ENCODE assay signal across 10 cellular contexts in the genomic region with DNA sequence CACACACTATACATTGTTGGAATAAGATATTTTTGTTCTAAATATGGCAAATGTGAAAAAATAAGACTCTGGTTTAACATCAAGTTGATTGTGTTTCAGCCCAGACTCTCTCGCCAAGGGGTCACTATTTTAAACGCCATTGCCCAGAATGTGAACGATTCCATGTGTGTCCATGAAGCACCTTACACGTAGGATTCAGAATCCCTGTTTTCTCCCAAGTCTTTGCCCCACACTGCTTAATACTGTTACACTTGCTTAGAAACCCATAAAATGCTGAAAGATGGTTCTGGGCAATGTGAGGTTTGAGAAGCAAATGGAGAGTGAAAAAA. TPM values are rescaled to one million over a fixed set of nuclear protein-coding genes. Genes with fewer than 3 reads are reported as not detected.
A peak's percentile ranks its signal among the peaks of the same experiment; 100 is the strongest.
DNase-seq lines count a peak whose midpoint lies in the region; ATAC-seq and TF ChIP-seq lines count a peak whose summit lies in the region.
"Had no signal": no experiment of that assay in that cellular context is flagged by ENCODE, and none has a peak within 500 bp of the region (broad histone marks: within the 10 kb centered on the region; RNA-seq: fewer than 3 reads in every experiment).

No MANE protein-coding gene starts in this region.

- H3K9me3 ChIP-seq in GM23248 (ENCODE audit: low read depth) (no peaks in the 10 kb centered on the region), gastroesophageal sphincter (no peaks in the 10 kb centered on the region)

- peak overlapping the region; percentile 64 for H2AFZ ChIP-seq in GM23248

- H3K4me2 ChIP-seq in GM23248 (ENCODE audit: unreplicated experiment): peak overlapping the region; percentile 98

- WGBS in GM23248 (ENCODE audit: low coverage in 1 of 2, low lambda C conversion rate in 2 of 2, missing lambda C conversion rate in 2 of 2), 2 experiments: 49 to 52% methylated on average over 4 of the region's 4 CpGs
- WGBS in gastroesophageal sphincter (ENCODE audit: low coverage in 1 of 2), 2 donors: 19 to 32% methylated on average over 4 of the region's 4 CpGs

- H3K27ac ChIP-seq in GM23248: peak overlapping the region; percentile 94
- H3K27ac ChIP-seq in gastroesophageal sphincter: peak overlapping the region in 1 of 4 donors; percentile 72
- H3K27ac ChIP-seq in rectal smooth muscle tissue (ENCODE audit: low read depth, low read length): no peak overlapping the region

- peak overlapping the region; percentile 77 for H3K4me3 Mint-ChIP-seq in activated CD4-positive, alpha-beta memory T cell treated with anti-CD3 and anti-CD28 coated beads for 36 hours

- no peaks in the 10 kb centered on the region for H3K27me3 Mint-ChIP-seq in activated CD4-positive, alpha-beta memory T cell treated with anti-CD3 and anti-CD28 coated beads for 36 hours

- H3K9ac ChIP-seq in GM23248 (peak overlapping the region; percentile 75), rectal smooth muscle tissue (ENCODE audit: low read length) (no peak overlapping the region)

- no peaks in the 10 kb centered on the region for H3K9me2 ChIP-seq in GM23248 (ENCODE audit: insufficient read depth)

- TF ChIP-seq CTCF in gastroesophageal sphincter (IDR thresholded peaks at IDR 0.05): no peak

- H3K4me3 ChIP-seq in GM23248 (peak overlapping the region; percentile 91), gastroesophageal sphincter (peak overlapping the region; percentile 19 to 56), rectal smooth muscle tissue (ENCODE audit: low read length) (peak overlapping the region; percentile 43)

- H3K9me3 Mint-ChIP-seq in activated CD4-positive, alpha-beta memory T cell treated with anti-CD3 and anti-CD28 coated beads for 36 hours: no peaks in the 10 kb centered on the region

- no peak for ATAC-seq in gastroesophageal sphincter

- peaks cover 54% of the 10 kb centered on the region for H3K4me1 ChIP-seq in GM23248 (ENCODE audit: insufficient read depth)
- peaks cover 0 to 32% (median 8%) of the 10 kb centered on the region in 3 donors for H3K4me1 ChIP-seq in gastroesophageal sphincter
- H3K4me1 ChIP-seq in rectal smooth muscle tissue (ENCODE audit: control insufficient read depth, insufficient read depth, low read length): no peaks in the 10 kb centered on the region

- POLR2A ChIA-PET in activated CD4-positive, alpha-beta memory T cell treated with anti-CD3 and anti-CD28 coated beads for 36 hours (lab: Charles Lee): interaction anchor here (0.8 to 1.0 kb wide), 3 partner anchors 8 to 13 kb away, joined by 3 to 4 read pairs (median 3); a partner anchor contains a TSS

- H3F3A ChIP-seq in GM23248 (ENCODE audit: insufficient read depth): peaks cover 74% of the 10 kb centered on the region

- no peaks in the 10 kb centered on the region; the same call in 1 of the 2 replicates for H4K20me1 ChIP-seq in GM23248 (ENCODE audit: insufficient read depth)

- peak; percentile 26 for DNase-seq in GM23248
- no peak for DNase-seq in activated CD4-positive, alpha-beta memory T cell treated with anti-CD3 and anti-CD28 coated beads for 36 hours
- DNase-seq in NCI-H774 (lab: John Stamatoyannopoulos, UW): no peak
- no peak for DNase-seq in SKM-1 treated with dmso at 0.1 percent for 144 hours (lab: John Stamatoyannopoulos, UW; ENCODE audit: unreplicated experiment)
- no peak for DNase-seq in germinal center (ENCODE audit: low spot score)
- DNase-seq in NCI-H1092 treated with DMSO at 0.1 percent for 48 hours (lab: John Stamatoyannopoulos, UW): no peak
- DNase-seq: foreskin melanocyte, NCI-H345 had no signal

- intact Hi-C loops in activated CD4-positive, alpha-beta memory T cell treated with anti-CD3 and anti-CD28 coated beads for 36 hours (cut with micrococcal nuclease): loop anchor here (10.0 kb wide), 1 partner anchor 506 kb away; no protein-coding TSS in a partner anchor

- CTCF ChIA-PET in activated CD4-positive, alpha-beta memory T cell treated with anti-CD3 and anti-CD28 coated beads for 36 hours (lab: Charles Lee): interaction anchor here (1.0 to 1.2 kb wide), 2 partner anchors 11 to 13 kb away, joined by 3 read pairs; no protein-coding TSS in a partner anchor

- in situ Hi-C loops in GM23248 (cut with MboI): loop anchor here (25.0 kb wide), 1 partner anchor 854 kb away; no protein-coding TSS in a partner anchor

- H3K27me3 ChIP-seq in GM23248 (replicated peaks; ENCODE audit: insufficient read depth) (no peaks in the 10 kb centered on the region), gastroesophageal sphincter (peaks cover 58% of the 10 kb centered on the region), rectal smooth muscle tissue (ENCODE audit: control insufficient read depth, insufficient read depth, low read length) (peaks cover 18% of the 10 kb centered on the region)

- no peak for TF ChIP-seq EP300 in gastroesophageal sphincter (IDR thresholded peaks at IDR 0.05)

- H3K27ac Mint-ChIP-seq in activated CD4-positive, alpha-beta memory T cell treated with anti-CD3 and anti-CD28 coated beads for 36 hours: peak overlapping the region; percentile 69

- no peak for TF ChIP-seq POLR2A in gastroesophageal sphincter (IDR thresholded peaks at IDR 0.05)

- H3K36me3 Mint-ChIP-seq in activated CD4-positive, alpha-beta memory T cell treated with anti-CD3 and anti-CD28 coated beads for 36 hours: peaks cover 17% of the 10 kb centered on the region

- H3K36me3 ChIP-seq in GM23248 (ENCODE audit: low read depth) (peaks cover 3% of the 10 kb centered on the region; the same call in 1 of the 2 replicates), gastroesophageal sphincter (no peaks in the 10 kb centered on the region), rectal smooth muscle tissue (ENCODE audit: control insufficient read depth, insufficient read depth, low read length) (no peaks in the 10 kb centered on the region)

- H3K4me1 Mint-ChIP-seq in activated CD4-positive, alpha-beta memory T cell treated with anti-CD3 and anti-CD28 coated beads for 36 hours (ENCODE audit: low read depth): peaks cover 78% of the 10 kb centered on the region

- peaks cover 92% of the 10 kb centered on the region for H3K79me2 ChIP-seq in GM23248 (ENCODE audit: insufficient read depth)

RNA-seq across cellular contexts. Expression of a gene that starts 7.7 kb away (rescaled TPM):
- total RNA-seq in GM23248 (2014; rRNA removed; shearing (Covaris generic)): 41.9 and 45.5 TPM in 2 replicates
- 37.6 and 40.1 TPM in 2 replicates for polyA plus RNA-seq in GM23248 (2016; fragmentation: Nextera tagmentation; extraction: Ambion mirVana)
- total RNA-seq in activated CD4-positive, alpha-beta memory T cell treated with anti-CD3 and anti-CD28 coated beads for 36 hours: 10 to 100 TPM; 13.4 to 13.9 TPM
- 1 to 10 TPM; 2.6 to 4.2 (median 3.1) TPM for total RNA-seq in gastroesophageal sphincter

Comparison
In these comparisons a context has a peak if more than half of its experiments do, and no peak if none do; other contexts are left out.
1. H3K4me3 ChIP-seq: peak in every context shown above with its lines; median percentile 91 in GM23248; 43 in rectal smooth muscle tissue; 38 in gastroesophageal sphincter.